ENCODE assay signal across 20 cellular contexts in the genomic region with DNA sequence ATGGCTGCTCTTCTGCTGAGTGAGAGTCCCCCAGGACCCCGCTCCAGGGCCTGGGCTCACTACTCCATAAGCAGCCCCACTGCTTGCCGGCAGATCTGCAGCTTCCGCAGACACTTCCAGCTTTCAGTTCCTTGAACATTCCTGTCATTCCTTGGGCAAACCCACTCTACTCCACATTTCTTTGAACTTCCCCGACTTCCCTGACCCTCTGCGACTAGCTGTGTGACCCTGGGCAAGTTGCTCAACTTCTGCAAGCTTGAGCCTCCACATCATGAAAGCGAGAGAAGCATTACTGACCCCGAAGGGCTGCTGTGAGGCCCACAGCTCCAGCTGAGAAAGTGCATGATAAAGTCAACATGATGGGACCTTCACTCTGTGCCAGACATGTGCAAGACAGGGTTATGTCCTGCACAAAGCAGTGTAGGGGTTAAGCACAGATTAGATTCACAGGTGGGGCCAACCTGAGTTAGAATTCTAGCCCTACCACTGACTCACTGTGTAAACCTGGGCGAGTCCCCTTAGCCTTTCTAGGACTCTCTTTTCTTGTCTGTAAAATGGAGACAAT. TPM values are rescaled to one million over a fixed set of nuclear protein-coding genes. Genes with fewer than 3 reads are reported as not detected.
A peak's percentile ranks its signal among the peaks of the same experiment; 100 is the strongest.
DNase-seq lines count a peak whose midpoint lies in the region; ATAC-seq, FAIRE-seq and TF ChIP-seq lines count a peak whose summit lies in the region.
"Had no signal": no experiment of that assay in that cellular context is flagged by ENCODE, and none has a peak within 500 bp of the region (broad histone marks: within the 10 kb centered on the region; RNA-seq: fewer than 3 reads in every experiment).

No MANE protein-coding gene starts in this region.

- H3K79me2 ChIP-seq in H1 (ENCODE audit: control insufficient read depth in 1 of 2, insufficient read depth in 2 of 2, low read length in 2 of 2) (no peaks in the 10 kb centered on the region), GM23248 (ENCODE audit: insufficient read depth) (no peaks in the 10 kb centered on the region)

- no peaks in the 10 kb centered on the region for H3K4me1 Mint-ChIP-seq in activated T-cell treated with anti-CD3 and anti-CD28 coated beads, Interleukin-2, amount 50 U/mL, for 24 hours (ENCODE audit: low read depth)

- no peaks in the 10 kb centered on the region for H3K23me2 ChIP-seq in H1 (ENCODE audit: low read depth, low read length)

- H3K79me1 ChIP-seq in H1 (ENCODE audit: low read depth, low read length): no peaks in the 10 kb centered on the region; the same call in 1 of the 2 replicates

- H3K4me1 ChIP-seq in H1 (replicated peaks in 1 of 4; ENCODE audit: control insufficient read depth in 3 of 4, insufficient read depth in 4 of 4, low read length in 3 of 4) (peaks cover 0 to 11% (median 3%) of the 10 kb centered on the region in 4 experiments; a peak in 4 of 7 replicates), GM23248 (ENCODE audit: insufficient read depth) (no peaks in the 10 kb centered on the region)
- H3K4me1 ChIP-seq: adrenal gland, right lobe of liver had no signal

- CTCF ChIA-PET in H1 (lab: Charles Lee; ENCODE audit: partially characterized antibody): interaction anchor here (0.6 to 18.7 kb wide), 11 partner anchors 8 to 623 kb away, joined by 3 to 252 read pairs (median 3); a partner anchor contains a TSS

- H4K8ac ChIP-seq in H1 (ENCODE audit: extremely low read depth, insufficient read depth, low read length): no peak overlapping the region

- H2AK5ac ChIP-seq in H1 (ENCODE audit: low read depth, low read length): no peak overlapping the region

- H3K4me2 ChIP-seq in H1 (ENCODE audit: insufficient read depth in 1 of 2, low read depth in 2 of 2, low read length in 2 of 2) (no peak overlapping the region; a peak in 1 of 4 replicates), GM23248 (ENCODE audit: unreplicated experiment) (no peak overlapping the region)

- peaks cover 3 to 4% of the 10 kb centered on the region in 2 experiments; a peak in 3 of 4 replicates for H3K9me3 ChIP-seq in H1 (ENCODE audit: insufficient read depth in 2 of 2, low read depth in 1 of 2, low read length in 1 of 2)
- no peaks in the 10 kb centered on the region for H3K9me3 ChIP-seq in GM23248 (ENCODE audit: low read depth)
- H3K9me3 ChIP-seq: adrenal gland, right lobe of liver had no signal

- POLR2A ChIA-PET in H1 (lab: Charles Lee; ENCODE audit: partially characterized antibody): no interaction called here

- no peak for TF ChIP-seq EP300 in H1 (IDR thresholded peaks at IDR 0.05; ENCODE audit: borderline replicate concordance in 1 of 2, low read depth in 2 of 2, low read length in 2 of 2)

- H4K91ac ChIP-seq in H1 (replicated peaks; ENCODE audit: insufficient read length, low read length): no peak overlapping the region

- H3F3A ChIP-seq in GM23248 (ENCODE audit: insufficient read depth): no peaks in the 10 kb centered on the region

- H3K36me3 ChIP-seq in H1 (ENCODE audit: control insufficient read depth in 2 of 4, insufficient read depth in 4 of 4, low read length in 3 of 4) (no peaks in the 10 kb centered on the region), GM23248 (ENCODE audit: low read depth) (no peaks in the 10 kb centered on the region)
- H3K36me3 ChIP-seq: adrenal gland, right lobe of liver had no signal

- ATAC-seq in left cardiac atrium: no peak
- ATAC-seq: activated T-cell treated with anti-CD3 and anti-CD28 coated beads, Interleukin-2, amount 50 U/mL, for 4 hours; natural killer cell treated with Interleukin-12 subunit alpha and Interleukin-12 subunit beta and Interleukin-15 and Interleukin-18, amount 100 ng/mL, for 72 hours had no signal

- no peak overlapping the region for H2AFZ ChIP-seq in H1 (ENCODE audit: low read length)
- no peak overlapping the region for H2AFZ ChIP-seq in GM23248

- in situ Hi-C loops in GM23248 (cut with MboI): no loop called here

- H3K4me3 ChIP-seq in H1 (ENCODE audit: extremely low read depth in 1 of 4, insufficient read depth in 2 of 4, low read depth in 3 of 4, low read length in 4 of 4): no peak overlapping the region
- no peak overlapping the region for H3K4me3 ChIP-seq in skeletal muscle cell (ENCODE audit: low read depth, low read length)
- no peak overlapping the region for H3K4me3 ChIP-seq in GM23248
- H3K4me3 ChIP-seq: adrenal gland, right lobe of liver had no signal

- no peak overlapping the region for H3K27ac Mint-ChIP-seq in activated T-cell treated with anti-CD3 and anti-CD28 coated beads, Interleukin-2, amount 50 U/mL, for 24 hours
- H3K27ac Mint-ChIP-seq: natural killer cell treated with Interleukin-12 subunit alpha and Interleukin-12 subunit beta and Interleukin-15 and Interleukin-18, amount 100 ng/mL, for 72 hours had no signal

- H3K27me3 Mint-ChIP-seq in activated T-cell treated with anti-CD3 and anti-CD28 coated beads, Interleukin-2, amount 50 U/mL, for 24 hours: peaks cover 5% of the 10 kb centered on the region

- FAIRE-seq in H1 (lab: Jason Lieb, UNC): no peak
- FAIRE-seq: GM18507, keratinocyte had no signal

- H2BK120ac ChIP-seq in H1 (replicated peaks; ENCODE audit: low read depth, low read length): no peak overlapping the region

- H3K9me2 ChIP-seq in GM23248 (ENCODE audit: insufficient read depth): no peaks in the 10 kb centered on the region

- DNase-seq in HK-2 (ENCODE audit: unreplicated experiment) (peak; percentile 13), H1 (ENCODE audit: low read depth in 1 of 2, low spot score in 2 of 2) (peak in 1 of 2 experiments; percentile 45), left kidney (ENCODE audit: low read depth, low spot score) (peak; percentile 73), skeletal muscle cell (ENCODE audit: low read depth) (peak; percentile 22), NCI-H1436 treated with DMSO at 0.1 percent for 48 hours (lab: John Stamatoyannopoulos, UW) (no peak), left cardiac atrium (no peak), GM23248 (no peak)
- no peak for DNase-seq in activated T-cell treated with anti-CD3 and anti-CD28 coated beads, Interleukin-2, amount 50 U/mL, for 24 hours
- DNase-seq: activated CD4-positive, alpha-beta T cell treated with anti-CD3 and anti-CD28 coated beads for 48 hours; activated T-cell treated with anti-CD3 and anti-CD28 coated beads, Interleukin-2, amount 50 U/mL, for 4 hours; foreskin melanocyte; GDM1; NCI-H1105 treated with DMSO at 0.1 percent for 48 hours; right lobe of liver; stimulated activated naive CD4-positive, alpha-beta T cell had no signal

- H3K27me3 ChIP-seq in H1 (replicated peaks in 1 of 4; ENCODE audit: control insufficient read depth in 3 of 4, extremely low read depth in 1 of 4, insufficient read depth in 3 of 4, low read length in 3 of 4) (0 out of 7 replicates have a peak, but pooled peaks cover 0 to 3% (median 0%) of the 10 kb centered on the region in 4 experiments), GM23248 (replicated peaks; ENCODE audit: insufficient read depth) (no peaks in the 10 kb centered on the region)
- H3K27me3 ChIP-seq: adrenal gland, right lobe of liver had no signal

- H3K36me3 Mint-ChIP-seq in activated T-cell treated with anti-CD3 and anti-CD28 coated beads, Interleukin-2, amount 50 U/mL, for 24 hours (ENCODE audit: low read depth): no peaks in the 10 kb centered on the region
- H3K36me3 Mint-ChIP-seq: natural killer cell treated with Interleukin-12 subunit alpha and Interleukin-12 subunit beta and Interleukin-15 and Interleukin-18, amount 100 ng/mL, for 72 hours had no signal

- peaks cover 2% of the 10 kb centered on the region for H3K9me3 Mint-ChIP-seq in activated T-cell treated with anti-CD3 and anti-CD28 coated beads, Interleukin-2, amount 50 U/mL, for 24 hours
- H3K9me3 Mint-ChIP-seq: natural killer cell treated with Interleukin-12 subunit alpha and Interleukin-12 subunit beta and Interleukin-15 and Interleukin-18, amount 100 ng/mL, for 72 hours had no signal

- H2BK15ac ChIP-seq in H1 (ENCODE audit: low read length): no peak overlapping the region

- no peak overlapping the region for H3K18ac ChIP-seq in H1 (ENCODE audit: extremely low read depth, low read length)

- H3K23ac ChIP-seq in H1 (ENCODE audit: insufficient read length): no peak overlapping the region

- no peaks in the 10 kb centered on the region for H4K20me1 ChIP-seq in H1 (replicated peaks in 1 of 2; ENCODE audit: control insufficient read depth in 1 of 2, insufficient read depth in 2 of 2, low read length in 2 of 2)
- H4K20me1 ChIP-seq in GM23248 (ENCODE audit: insufficient read depth): no peaks in the 10 kb centered on the region

- no peak overlapping the region for H2BK20ac ChIP-seq in H1 (ENCODE audit: low read length)

- 70% methylated on average over 8 of the region's 8 CpGs; no CpG with 5 or more reads in 1 of the 2 experiments for WGBS in H1 (ENCODE audit: extremely low coverage in 1 of 2, insufficient coverage in 1 of 2, insufficient read length in 1 of 2, insufficient replicate concordance in 2 of 2, low coverage in 1 of 2, low lambda C conversion rate in 2 of 2, missing lambda C conversion rate in 1 of 2), 2 experiments
- 54 to 75% methylated on average over 7 to 8 of the region's 8 CpGs for whole genome bisulfite sequencing in GM23248 (ENCODE audit: low coverage in 1 of 2, low lambda C conversion rate in 2 of 2, missing lambda C conversion rate in 2 of 2), 2 experiments

- no peak overlapping the region for H3K4me3 Mint-ChIP-seq in activated T-cell treated with anti-CD3 and anti-CD28 coated beads, Interleukin-2, amount 50 U/mL, for 24 hours
- H3K4me3 Mint-ChIP-seq: activated T-cell treated with anti-CD3 and anti-CD28 coated beads, Interleukin-2, amount 50 U/mL, for 4 hours; natural killer cell treated with Interleukin-12 subunit alpha and Interleukin-12 subunit beta and Interleukin-15 and Interleukin-18, amount 100 ng/mL, for 72 hours had no signal

- no peak overlapping the region for H3K56ac ChIP-seq in H1 (replicated peaks; ENCODE audit: insufficient read length, low read depth, low read length)

- no peak for TF ChIP-seq RAD21 in H1 (IDR thresholded peaks at IDR 0.05 in 1 of 2, conservative IDR thresholded peaks at IDR 0.05 in 1 of 2; ENCODE audit: low read depth in 2 of 2, low read length in 2 of 2)

- no peak overlapping the region for H3K14ac ChIP-seq in H1 (ENCODE audit: insufficient read length)

- H4K5ac ChIP-seq in H1 (ENCODE audit: insufficient read length, low read depth, low read length): no peak overlapping the region

- intact Hi-C loops in left cardiac atrium (cut with DNase I): loop anchor here in 1 of 2 donors (10.0 kb wide), 1 partner anchor 94 kb away; no protein-coding TSS in a partner anchor

- TF ChIP-seq CTCF in H1 (IDR thresholded peaks at IDR 0.05; ENCODE audit: control extremely low read depth in 1 of 3, insufficient read depth in 1 of 3, low read depth in 1 of 3, low read length in 3 of 3): no peak

- no peak overlapping the region for H2BK5ac ChIP-seq in H1 (ENCODE audit: low read depth, low read length)

- no peak overlapping the region for H3K4ac ChIP-seq in H1 (replicated peaks; ENCODE audit: insufficient read length, low read depth, low read length)

- TF ChIP-seq POLR2A in H1 (IDR thresholded peaks at IDR 0.05; ENCODE audit: control extremely low read depth in 1 of 2, low read depth in 2 of 2, low read length in 2 of 2): no peak

- no peak overlapping the region for H2BK12ac ChIP-seq in H1 (ENCODE audit: low read depth, low read length)

- H3K9ac ChIP-seq in H1 (replicated peaks in 1 of 4; ENCODE audit: extremely low read depth in 1 of 4, low read depth in 3 of 4, low read length in 3 of 4): no peak overlapping the region
- H3K9ac ChIP-seq in GM23248: no peak overlapping the region

- H3K27ac ChIP-seq in H1 (ENCODE audit: low read depth, low read length) (no peak overlapping the region), GM23248 (no peak overlapping the region)
- H3K27ac ChIP-seq: adrenal gland, C4-2B, right lobe of liver had no signal

RNA-seq across cellular contexts. Expression of a gene that starts 51.8 kb away (rescaled TPM):
- 33.0 and 39.9 TPM in 2 replicates for total RNA-seq in H1 (2021; fragmentation: NEBNext Ultra II Directional; extraction: Animal tissue kit (Norgen Biotek cat#: 25700))
- 7.2 and 12.0 TPM in 2 replicates for polyA plus RNA-seq in H1 (2011; rRNA removed)
- 15.6 TPM for polyA plus RNA-seq in H1 (2011; cell fraction: cytosol; rRNA removed)
- polyA plus RNA-seq in H1 (2011; cell fraction: nucleus; rRNA removed): 11.0 TPM
- polyA plus RNA-seq in H1 (2012, experiment 1 of 2): 12.3 to 23.5 TPM (median 14.7 TPM) in 4 replicates
- polyA plus RNA-seq in H1 (2012, experiment 2 of 2): 2.7 TPM
- polyA plus RNA-seq in H1 (2013, experiment 1 of 2): 31.9 TPM
- polyA plus RNA-seq in H1 (2013, experiment 2 of 2): 30.4 TPM
- polyA minus RNA-seq in H1 (2011; rRNA and poly(A)+ RNA removed): 14.5 and 22.1 TPM in 2 replicates
- polyA minus RNA-seq in H1 (2011; cell fraction: cytosol; rRNA and poly(A)+ RNA removed): 8.9 TPM
- 37.8 TPM for polyA minus RNA-seq in H1 (2011; cell fraction: nucleus; rRNA and poly(A)+ RNA removed)
- 10 to 100 TPM; 16.5 to 25.2 TPM for total RNA-seq in left cardiac atrium
- total RNA-seq in GM23248 (2014; rRNA removed; shearing (Covaris generic)): 39.0 and 40.6 TPM in 2 replicates
- polyA plus RNA-seq in GM23248 (2016; fragmentation: Nextera tagmentation; extraction: Ambion mirVana): 21.5 and 22.6 TPM in 2 replicates

RNA-seq across cellular contexts. Expression of a gene that starts 52.0 kb away (rescaled TPM):
- total RNA-seq in H1 (2021; fragmentation: NEBNext Ultra II Directional; extraction: Animal tissue kit (Norgen Biotek cat#: 25700)): 7.6 and 8.1 TPM in 2 replicates
- 5.5 and 5.9 TPM in 2 replicates for polyA plus RNA-seq in H1 (2011; rRNA removed)
- polyA plus RNA-seq in H1 (2011; cell fraction: cytosol; rRNA removed): 7.8 TPM
- 6.9 TPM for polyA plus RNA-seq in H1 (2011; cell fraction: nucleus; rRNA removed)
- polyA plus RNA-seq in H1 (2012, experiment 1 of 2): 5.3 to 9.2 TPM (median 5.6 TPM) in 4 replicates
- polyA plus RNA-seq in H1 (2012, experiment 2 of 2): 1.4 TPM
- polyA plus RNA-seq in H1 (2013, experiment 1 of 2): 4.7 TPM
- 4.4 TPM for polyA plus RNA-seq in H1 (2013, experiment 2 of 2)
- polyA minus RNA-seq in H1 (2011; rRNA and poly(A)+ RNA removed): 11.3 and 15.3 TPM in 2 replicates
- polyA minus RNA-seq in H1 (2011; cell fraction: cytosol; rRNA and poly(A)+ RNA removed): 7.2 TPM
- polyA minus RNA-seq in H1 (2011; cell fraction: nucleus; rRNA and poly(A)+ RNA removed): 17.5 TPM
- 1 to 10 TPM in 1 of 2 donors, under 1 TPM in 1; 0.99 to 2.1 TPM for total RNA-seq in left cardiac atrium
- total RNA-seq in GM23248 (2014; rRNA removed; shearing (Covaris generic)): 0.25 and 0.54 TPM in 2 replicates
- 0.63 and 0.76 TPM in 2 replicates for polyA plus RNA-seq in GM23248 (2016; fragmentation: Nextera tagmentation; extraction: Ambion mirVana)

Comparison
In these comparisons a context has a peak if more than half of its experiments do, and no peak if none do; other contexts are left out.
1. DNase-seq: peak in HK-2 (single experiment), left kidney (single experiment) and skeletal muscle cell (single experiment); none in NCI-H1436 treated with DMSO at 0.1 percent for 48 hours (single experiment), activated T-cell treated with anti-CD3 and anti-CD28 coated beads, Interleukin-2, amount 50 U/mL, for 24 hours (single experiment), left cardiac atrium (single experiment) and GM23248 (single experiment).